ENCODE assay signal across 8 cellular contexts in the genomic region with DNA sequence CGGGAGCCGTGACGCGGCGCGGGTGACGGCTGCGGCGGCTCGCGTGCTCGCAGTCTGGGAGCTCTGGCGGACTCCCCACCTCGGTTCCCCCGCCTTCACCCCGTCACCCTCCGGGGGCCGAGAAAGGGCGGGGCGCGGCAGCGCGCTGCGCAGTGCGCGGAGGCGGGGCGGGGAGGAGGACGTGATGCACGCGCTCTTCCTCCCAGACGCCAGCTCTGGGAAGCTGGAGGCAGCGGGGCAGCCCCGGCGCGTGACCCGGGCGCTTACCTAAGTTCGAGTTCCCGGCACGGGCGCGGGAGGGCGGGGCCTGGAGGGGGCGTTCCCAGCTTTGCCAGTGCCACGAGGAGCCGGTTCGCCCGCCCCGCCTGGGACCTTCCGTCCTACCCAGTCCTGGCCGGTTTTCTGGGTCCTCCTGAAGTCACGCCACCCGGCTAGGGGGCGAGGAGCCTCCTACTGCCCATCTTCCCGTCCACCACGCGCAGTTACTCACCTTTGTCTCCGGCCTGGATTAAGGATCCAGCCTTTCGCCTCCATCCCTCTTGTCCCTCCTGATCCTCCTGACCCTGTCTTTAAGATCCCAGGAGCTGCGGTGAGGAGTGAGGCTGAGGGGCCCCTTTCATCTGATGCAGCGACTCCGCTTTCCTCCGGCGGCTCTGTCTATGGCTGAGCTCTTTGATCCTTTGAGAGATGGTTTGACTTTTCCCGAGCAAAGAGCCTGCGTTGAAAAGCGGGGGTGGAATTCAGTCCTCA. TPM values are rescaled to one million over a fixed set of nuclear protein-coding genes. Genes with fewer than 3 reads are reported as not detected.
DNase-seq lines count a peak whose midpoint lies in the region; ATAC-seq, FAIRE-seq and TF ChIP-seq lines count a peak whose summit lies in the region.

No MANE protein-coding gene starts in this region.

- TF ChIP-seq CTCF in right atrium auricular region (IDR thresholded peaks at IDR 0.05) (no peak), psoas muscle (IDR thresholded peaks at IDR 0.05) (no peak)

- peak overlapping the region; percentile 81 to 84 for H3K4me3 ChIP-seq in right atrium auricular region
- peak overlapping the region; percentile 80 for H3K4me3 ChIP-seq in psoas muscle

- peak; percentile 95 for DNase-seq in NCI-H1694 (lab: John Stamatoyannopoulos, UW)
- DNase-seq in right atrium auricular region (ENCODE audit: low spot score), result peak; percentile 99
- peak; percentile 99 for DNase-seq in psoas muscle
- DNase-seq in urothelium cell line (ENCODE audit: low spot score), result peak; percentile 99

- H3K9me3 ChIP-seq in right atrium auricular region (no peaks in the 10 kb centered on the region), psoas muscle (no peaks in the 10 kb centered on the region)

- H3K36me3 Mint-ChIP-seq in T-helper 1 cell treated with Interleukin-12 subunit alpha and Interleukin-12 subunit beta and Interleukin-4 antibody, amounts not matched to agents 30 μg/mL and 1 μg/mL, for 36 hours (ENCODE audit: low read depth), result peaks cover 3% of the 10 kb centered on the region

- intact Hi-C loops in psoas muscle (cut with DNase I), result loop anchor here (1.0 to 10.0 kb wide), 8 partner anchors 68 to 880 kb away; partner anchors contain the start of gene HBP1 (in 1 of the 2)

- no peaks in the 10 kb centered on the region for H3K27me3 Mint-ChIP-seq in T-helper 1 cell treated with Interleukin-12 subunit alpha and Interleukin-12 subunit beta and Interleukin-4 antibody, amounts not matched to agents 30 μg/mL and 1 μg/mL, for 36 hours (ENCODE audit: low read depth)

- peaks cover 34% of the 10 kb centered on the region for H3K4me1 Mint-ChIP-seq in T-helper 1 cell treated with Interleukin-12 subunit alpha and Interleukin-12 subunit beta and Interleukin-4 antibody, amounts not matched to agents 30 μg/mL and 1 μg/mL, for 36 hours (ENCODE audit: low read depth)

- peak overlapping the region; percentile 99 for H3K27ac Mint-ChIP-seq in T-helper 1 cell treated with Interleukin-12 subunit alpha and Interleukin-12 subunit beta and Interleukin-4 antibody, amounts not matched to agents 30 μg/mL and 1 μg/mL, for 36 hours

- H3K27me3 ChIP-seq in right atrium auricular region (no peaks in the 10 kb centered on the region), psoas muscle (ENCODE audit: insufficient read depth in 3 of 3, low read length in 2 of 3) (no peaks in the 10 kb centered on the region)

- peak; percentile 97 for FAIRE-seq in urothelium cell line (lab: Jason Lieb, UNC)

- WGBS in psoas muscle, 3 donors, result 0% methylated on average over 40 to 68 of the region's 68 CpGs

- no peaks in the 10 kb centered on the region for H3K9me3 Mint-ChIP-seq in T-helper 1 cell treated with Interleukin-12 subunit alpha and Interleukin-12 subunit beta and Interleukin-4 antibody, amounts not matched to agents 30 μg/mL and 1 μg/mL, for 36 hours

- peaks cover 0 to 31% of the 10 kb centered on the region in 2 donors for H3K4me1 ChIP-seq in right atrium auricular region
- H3K4me1 ChIP-seq in psoas muscle, result peaks cover 30% of the 10 kb centered on the region

- peak; percentile 84 for ATAC-seq in GM18498 (IDR thresholded peaks at IDR 0.05; ENCODE audit: unreplicated experiment)
- peak; percentile 79 for ATAC-seq in HG02885 (IDR thresholded peaks at IDR 0.05; ENCODE audit: poor library complexity, unreplicated experiment)
- ATAC-seq in psoas muscle, result peak; percentile 91 to 95 (median 94)

- no peaks in the 10 kb centered on the region for H3K36me3 ChIP-seq in right atrium auricular region
- no peaks in the 10 kb centered on the region for H3K36me3 ChIP-seq in psoas muscle (ENCODE audit: insufficient read depth in 1 of 2, low read depth in 1 of 2)

- H3K27ac ChIP-seq in angular gyrus (ENCODE audit: low read depth, low read length) (peak overlapping the region; percentile 94), right atrium auricular region (peak overlapping the region; percentile 98), psoas muscle (peak overlapping the region; percentile 85)

- H3K4me3 Mint-ChIP-seq in T-helper 1 cell treated with Interleukin-12 subunit alpha and Interleukin-12 subunit beta and Interleukin-4 antibody, amounts not matched to agents 30 μg/mL and 1 μg/mL, for 36 hours, result peak overlapping the region; percentile 94

RNA-seq across cellular contexts. Expression of gene NAMPT, which starts 0.4 kb away (rescaled TPM):
- 100 to 1,000 TPM; 143 to 194 TPM for total RNA-seq in right atrium auricular region
- total RNA-seq in psoas muscle, result 100 to 1,000 TPM in 3 of 4 donors, 10 to 100 TPM in 1; 67.9 to 401 (median 166) TPM
- polyA plus RNA-seq in psoas muscle, result 100 to 1,000 TPM in 1 of 3 donors, 10 to 100 TPM in 2; 57.2 to 209 (median 74.0) TPM

Comparison
In these comparisons a context has a peak if more than half of its experiments do, and no peak if none do; other contexts are left out.
1. Peak in every context shown above with its lines: DNase-seq, ATAC-seq, H3K4me3 ChIP-seq and H3K27ac ChIP-seq.